In genomic region chrX:115348440-115349225, GRCh38 we compare ENCODE assay signal across 29 cellular contexts. TPM values are rescaled to one million over a fixed set of nuclear protein-coding genes. Genes with fewer than 3 reads are reported as not detected.
"Had no signal": no experiment of that assay in that cellular context is flagged by ENCODE, and none has a peak within 500 bp of the region (broad histone marks: within the 10 kb centered on the region; RNA-seq: fewer than 3 reads in every experiment).

No MANE protein-coding gene starts in this region.

- H3K27ac Mint-ChIP-seq: naive thymus-derived CD4-positive, alpha-beta T cell; stimulated activated naive B cell treated with anti-CD40 and anti-IgM and Interleukin-4, amounts not matched to agents 10 μg/mL and 1 μg/mL and 100 μg/mL, for 72 hours; stimulated activated naive CD8-positive, alpha-beta T cell treated with anti-CD3 and anti-CD28 coated beads, Interleukin-15, amount 100 ng/mL, for 72 hours had no signal

- H3K9me3 ChIP-seq: esophagus muscularis mucosa, left ventricle myocardium inferior, psoas muscle, sigmoid colon, testis, tibial nerve had no signal

- H3K36me3 ChIP-seq: esophagus muscularis mucosa, left ventricle myocardium inferior, sigmoid colon, tibial nerve had no signal

- H3K4me3 ChIP-seq: esophagus muscularis mucosa, left ventricle myocardium inferior, psoas muscle, sigmoid colon, skin epidermis, testis, tibial nerve had no signal

- H3K4me1 Mint-ChIP-seq: naive thymus-derived CD4-positive, alpha-beta T cell; stimulated activated naive B cell treated with anti-CD40 and anti-IgM and Interleukin-4, amounts not matched to agents 10 μg/mL and 1 μg/mL and 100 μg/mL, for 72 hours; stimulated activated naive CD8-positive, alpha-beta T cell treated with anti-CD3 and anti-CD28 coated beads, Interleukin-15, amount 100 ng/mL, for 72 hours had no signal

- DNase-seq: central memory CD4-positive, alpha-beta T cell; cortex of kidney; effector memory CD4-positive, alpha-beta T cell; foreskin keratinocyte; kidney; left cardiac atrium; left ventricle myocardium inferior; mesendoderm; naive thymus-derived CD4-positive, alpha-beta T cell; occipital lobe; psoas muscle; retina; sigmoid colon; stimulated activated CD4-positive, alpha-beta T cell treated with anti-CD3 and anti-CD28 coated beads, Interleukin-2, amount 100 ng/mL, for 24 hours; stimulated activated CD4-positive, alpha-beta T cell treated with anti-CD3 and anti-CD28 coated beads, Interleukin-4, amount 100 ng/mL, for 4 hours; stimulated activated naive B cell treated with anti-CD40 and anti-IgM and Interleukin-4, amounts not matched to agents 10 μg/mL and 1 μg/mL and 100 μg/mL, for 72 hours; stimulated activated naive CD8-positive, alpha-beta T cell treated with anti-CD3 and anti-CD28 coated beads, Interleukin-15, amount 100 ng/mL, for 72 hours; testis had no signal

- H3K27me3 ChIP-seq: esophagus muscularis mucosa, foreskin keratinocyte, sigmoid colon, testis had no signal

- H3K79me2 ChIP-seq: parathyroid adenoma had no signal

- H3K36me3 Mint-ChIP-seq: naive thymus-derived CD4-positive, alpha-beta T cell; stimulated activated naive B cell treated with anti-CD40 and anti-IgM and Interleukin-4, amounts not matched to agents 10 μg/mL and 1 μg/mL and 100 μg/mL, for 72 hours had no signal

- H3K27ac ChIP-seq: epithelial cell of prostate, esophagus muscularis mucosa, foreskin keratinocyte, left ventricle myocardium inferior, parathyroid adenoma, psoas muscle, sigmoid colon, skin epidermis, testis, tibial nerve had no signal

- H3K27me3 Mint-ChIP-seq: naive thymus-derived CD4-positive, alpha-beta T cell; stimulated activated naive B cell treated with anti-CD40 and anti-IgM and Interleukin-4, amounts not matched to agents 10 μg/mL and 1 μg/mL and 100 μg/mL, for 72 hours; stimulated activated naive CD8-positive, alpha-beta T cell treated with anti-CD3 and anti-CD28 coated beads, Interleukin-15, amount 100 ng/mL, for 72 hours had no signal

- H2AFZ ChIP-seq: parathyroid adenoma had no signal

- H3K9ac ChIP-seq: parathyroid adenoma had no signal

- FAIRE-seq: endometrium, kidney had no signal

- H3K4me3 Mint-ChIP-seq: naive thymus-derived CD4-positive, alpha-beta T cell; neural crest cell; stimulated activated naive B cell treated with anti-CD40 and anti-IgM and Interleukin-4, amounts not matched to agents 10 μg/mL and 1 μg/mL and 100 μg/mL, for 72 hours; stimulated activated naive CD8-positive, alpha-beta T cell treated with anti-CD3 and anti-CD28 coated beads, Interleukin-15, amount 100 ng/mL, for 72 hours had no signal

- ATAC-seq: foreskin keratinocyte; left cardiac atrium; naive thymus-derived CD4-positive, alpha-beta T cell; psoas muscle; stimulated activated naive B cell treated with anti-CD40 and anti-IgM and Interleukin-4, amounts not matched to agents 10 μg/mL and 1 μg/mL and 100 μg/mL, for 72 hours; stimulated activated naive CD8-positive, alpha-beta T cell treated with anti-CD3 and anti-CD28 coated beads, Interleukin-15, amount 100 ng/mL, for 72 hours had no signal

- H3K4me1 ChIP-seq: foreskin keratinocyte, psoas muscle, testis had no signal

RNA-seq across cellular contexts. Expression of gene LUZP4, which starts 59.1 kb away (rescaled TPM):
- total RNA-seq: esophagus muscularis mucosa; foreskin keratinocyte; kidney; left cardiac atrium; left ventricle myocardium inferior; lung microvascular endothelial cell; mononuclear cell; naive thymus-derived CD4-positive, alpha-beta T cell; neural crest cell; occipital lobe; psoas muscle; sigmoid colon; subcutaneous adipose tissue; tibial nerve; ureter had no signal
- polyA plus RNA-seq: foreskin keratinocyte; naive thymus-derived CD4-positive, alpha-beta T cell; psoas muscle; sigmoid colon had no signal
